ENCODE assay signal across 28 cellular contexts in the genomic region with DNA sequence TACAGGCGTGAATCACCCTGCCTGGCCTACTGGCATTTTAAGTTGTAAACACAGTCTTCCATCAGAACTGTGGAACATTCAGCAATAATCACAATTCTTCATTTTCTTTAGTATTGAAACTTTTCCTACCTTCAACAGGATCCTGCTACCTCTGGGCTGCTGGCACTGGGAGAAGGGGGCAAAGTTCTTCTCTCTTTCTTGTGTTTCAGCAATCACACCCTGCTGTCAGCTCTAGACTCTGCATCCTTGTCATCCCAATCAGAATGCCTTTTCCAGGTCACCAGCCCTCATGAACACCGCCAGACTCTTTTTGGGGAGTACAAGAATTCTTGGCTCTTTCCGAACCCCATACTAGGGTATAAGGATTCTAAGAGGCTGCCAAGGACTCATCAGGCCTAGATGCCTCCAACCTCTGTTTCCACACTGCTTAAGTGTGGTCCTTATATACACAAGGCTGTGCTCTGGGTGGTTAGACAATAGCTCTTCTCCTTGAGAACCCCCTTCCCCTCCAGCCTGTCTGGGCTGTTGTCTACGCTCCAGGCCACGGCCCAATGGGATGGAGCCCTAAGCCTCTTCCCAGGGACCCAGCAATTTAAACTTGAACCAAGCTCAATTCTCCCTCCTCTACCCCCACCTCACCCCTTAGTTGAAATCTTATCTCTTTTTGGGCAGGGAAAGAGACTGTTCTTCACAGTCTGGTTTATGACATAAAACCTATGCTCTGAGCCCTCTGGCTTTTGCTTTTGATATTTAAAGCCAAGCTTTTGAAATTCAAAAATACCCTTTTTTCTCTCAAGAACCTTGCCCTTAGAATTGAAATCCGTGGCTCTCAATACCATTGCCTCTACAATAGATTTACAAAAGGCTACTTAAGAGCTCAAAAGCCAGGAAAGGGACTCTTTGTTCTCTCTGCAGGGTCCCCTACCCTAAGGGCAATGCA.
DNase-seq lines count a peak whose midpoint lies in the region; FAIRE-seq and TF ChIP-seq lines count a peak whose summit lies in the region.
"Had no signal": no experiment of that assay in that cellular context is flagged by ENCODE, and none has a peak within 500 bp of the region (broad histone marks: within the 10 kb centered on the region; RNA-seq: fewer than 3 reads in every experiment).

No MANE protein-coding gene starts in this region.

- H3K27me3 Mint-ChIP-seq in osteocyte (ENCODE audit: unreplicated experiment): peaks cover 2% of the 10 kb centered on the region

- no peak overlapping the region for H3K4me3 Mint-ChIP-seq in osteocyte (ENCODE audit: unreplicated experiment)
- H3K4me3 Mint-ChIP-seq: activated CD8-positive, alpha-beta T cell treated with anti-CD3 and anti-CD28 coated beads for 36 hours; activated naive CD4-positive, alpha-beta T cell treated with anti-CD3 and anti-CD28 coated beads, Interleukin-2, amount 50 U/mL, for 24 hours; activated T-helper 17 cell treated with anti-CD3 and anti-CD28 coated beads, Interleukin-2, amount 50 U/mL, for 72 hours; CD4-positive, CD25-positive, alpha-beta regulatory T cell; natural killer cell; T-helper 1 cell treated with Interleukin-12 subunit alpha and Interleukin-12 subunit beta and Interleukin-4 antibody, amounts not matched to agents 30 μg/mL and 1 μg/mL, for 36 hours had no signal

- no peaks in the 10 kb centered on the region for H3K36me3 Mint-ChIP-seq in osteocyte (ENCODE audit: unreplicated experiment)
- H3K36me3 Mint-ChIP-seq: activated naive CD4-positive, alpha-beta T cell treated with anti-CD3 and anti-CD28 coated beads, Interleukin-2, amount 50 U/mL, for 24 hours; CD4-positive, CD25-positive, alpha-beta regulatory T cell; natural killer cell had no signal

- H3K9me3 ChIP-seq in duodenal mucosa (ENCODE audit: control insufficient read depth in 1 of 2, low read length in 2 of 2) (peaks cover 0 to 4% of the 10 kb centered on the region in 2 donors), small intestine (ENCODE audit: control insufficient read depth, low read depth) (no peaks in the 10 kb centered on the region)
- H3K9me3 ChIP-seq: pancreas had no signal

- no peak overlapping the region for H3K27ac Mint-ChIP-seq in osteocyte (ENCODE audit: unreplicated experiment)
- H3K27ac Mint-ChIP-seq: activated CD8-positive, alpha-beta T cell treated with anti-CD3 and anti-CD28 coated beads for 36 hours; activated naive CD4-positive, alpha-beta T cell treated with anti-CD3 and anti-CD28 coated beads, Interleukin-2, amount 50 U/mL, for 24 hours; activated T-helper 17 cell treated with anti-CD3 and anti-CD28 coated beads, Interleukin-2, amount 50 U/mL, for 72 hours; CD4-positive, CD25-positive, alpha-beta regulatory T cell; natural killer cell; T-helper 1 cell treated with Interleukin-12 subunit alpha and Interleukin-12 subunit beta and Interleukin-4 antibody, amounts not matched to agents 30 μg/mL and 1 μg/mL, for 36 hours had no signal

- H3K36me3 ChIP-seq in duodenal mucosa (ENCODE audit: control insufficient read depth in 1 of 2, insufficient read depth in 2 of 2, low read length in 2 of 2) (no peaks in the 10 kb centered on the region), small intestine (ENCODE audit: control insufficient read depth in 2 of 2, insufficient read depth in 2 of 2, low read length in 2 of 2) (no peaks in the 10 kb centered on the region)
- H3K36me3 ChIP-seq: pancreas, right atrium auricular region, tibial nerve had no signal

- no peak overlapping the region for H3K9ac ChIP-seq in duodenal mucosa (ENCODE audit: low read depth in 1 of 2, low read length in 2 of 2)

- H3K27me3 ChIP-seq in duodenal mucosa (ENCODE audit: control insufficient read depth in 1 of 2, insufficient read depth in 2 of 2, low read length in 2 of 2) (no peaks in the 10 kb centered on the region), small intestine (ENCODE audit: control insufficient read depth in 2 of 2, insufficient read depth in 2 of 2, low read length in 2 of 2) (no peaks in the 10 kb centered on the region)
- H3K27me3 ChIP-seq: pancreas, right atrium auricular region, tibial nerve had no signal

- no peak for TF ChIP-seq CTCF in osteocyte (IDR thresholded peaks at IDR 0.05)

- WGBS in small intestine, 3 donors: 50 to 61% (median 56%) methylated on average over 6 of the region's 6 CpGs

- FAIRE-seq in small intestine (lab: Jason Lieb, UNC): no peak
- FAIRE-seq: colon, GM12891, islet of Langerhans, K562, pancreas, TTC549 had no signal

- peak overlapping the region; percentile 58 for H3K27ac ChIP-seq in duodenal mucosa (ENCODE audit: low read depth, low read length)
- H3K27ac ChIP-seq in small intestine (ENCODE audit: low read depth in 1 of 2, low read length in 1 of 2): peak overlapping the region; percentile 17 to 78
- H3K27ac ChIP-seq: pancreas, right atrium auricular region, tibial nerve had no signal

- H3K4me1 Mint-ChIP-seq in osteocyte (ENCODE audit: unreplicated experiment): no peaks in the 10 kb centered on the region
- H3K4me1 Mint-ChIP-seq: activated naive CD4-positive, alpha-beta T cell treated with anti-CD3 and anti-CD28 coated beads, Interleukin-2, amount 50 U/mL, for 24 hours; activated T-helper 17 cell treated with anti-CD3 and anti-CD28 coated beads, Interleukin-2, amount 50 U/mL, for 72 hours; CD4-positive, CD25-positive, alpha-beta regulatory T cell; natural killer cell had no signal

- H3K4me3 ChIP-seq in duodenal mucosa (ENCODE audit: low read depth in 1 of 2, low read length in 2 of 2): no peak overlapping the region
- H3K4me3 ChIP-seq in small intestine (ENCODE audit: low read depth in 1 of 2, low read length in 2 of 2): no peak overlapping the region
- H3K4me3 ChIP-seq: K562, pancreas, right atrium auricular region, tibial nerve had no signal

- peaks cover 13% of the 10 kb centered on the region for H3K9me3 Mint-ChIP-seq in osteocyte (ENCODE audit: unreplicated experiment)
- H3K9me3 Mint-ChIP-seq: activated CD8-positive, alpha-beta T cell treated with anti-CD3 and anti-CD28 coated beads for 36 hours; natural killer cell; T-helper 1 cell treated with Interleukin-12 subunit alpha and Interleukin-12 subunit beta and Interleukin-4 antibody, amounts not matched to agents 30 μg/mL and 1 μg/mL, for 36 hours had no signal

- H3K4me1 ChIP-seq in duodenal mucosa (ENCODE audit: control insufficient read depth in 1 of 2, insufficient read depth in 2 of 2, low read length in 2 of 2) (peaks cover 24 to 31% of the 10 kb centered on the region in 2 donors), small intestine (ENCODE audit: control insufficient read depth in 2 of 2, insufficient read depth in 1 of 2, low read depth in 1 of 2, low read length in 1 of 2) (peaks cover 7 to 14% of the 10 kb centered on the region in 2 donors)
- H3K4me1 ChIP-seq: pancreas, right atrium auricular region, tibial nerve had no signal

- DNase-seq in NCI-H345 treated with DMSO at 0.1 percent for 48 hours (lab: John Stamatoyannopoulos, UW; ENCODE audit: unreplicated experiment) (peak; percentile 25), NCI-H345 (lab: John Stamatoyannopoulos, UW) (no peak), iPS-NIHi11 (ENCODE audit: low spot score) (peak; percentile 66), small intestine (peak; percentile 78), osteocyte (ENCODE audit: extremely low spot score, unreplicated experiment) (no peak), islet precursor cell (no peak), NCI-H2107 (lab: John Stamatoyannopoulos, UW) (no peak)
- DNase-seq: activated CD4-positive, alpha-beta T cell treated with anti-CD3 and anti-CD28 coated beads for 1 hour; activated CD8-positive, alpha-beta T cell treated with anti-CD3 and anti-CD28 coated beads for 36 hours; anterior cingulate cortex; CD4-positive, CD25-positive, alpha-beta regulatory T cell; effector memory CD4-positive, alpha-beta T cell; erythroblast; midbrain; natural killer cell; NCI-H526; pancreas had no signal

Comparison
In these comparisons a context has a peak if more than half of its experiments do, and no peak if none do; other contexts are left out.
1. DNase-seq: peak in NCI-H345 treated with DMSO at 0.1 percent for 48 hours (single experiment), iPS-NIHi11 (single experiment) and small intestine (single experiment); none in NCI-H345 (single experiment), osteocyte (single experiment), islet precursor cell (single experiment) and NCI-H2107 (single experiment).